9 cellular contexts compared by ENCODE assay signal in genomic region chrX:45851434-45851991, GRCh38.
DNase-seq lines count a peak whose midpoint lies in the region; ATAC-seq and TF ChIP-seq lines count a peak whose summit lies in the region.
"Had no signal": no experiment of that assay in that cellular context is flagged by ENCODE, and none has a peak within 500 bp of the region (broad histone marks: within the 10 kb centered on the region; RNA-seq: fewer than 3 reads in every experiment).

No MANE protein-coding gene starts in this region.

- H3K27me3 ChIP-seq in esophagus (ENCODE audit: control insufficient read depth in 1 of 2, insufficient read depth in 2 of 2, low read length in 2 of 2): no peaks in the 10 kb centered on the region
- no peaks in the 10 kb centered on the region for H3K27me3 ChIP-seq in neural progenitor cell
- no peaks in the 10 kb centered on the region for H3K27me3 ChIP-seq in thoracic aorta (replicated peaks; ENCODE audit: insufficient read depth)

- H3K27ac ChIP-seq in esophagus (ENCODE audit: low read depth in 2 of 2, low read length in 1 of 2) (peak overlapping the region; percentile 79 to 89), neural progenitor cell (no peak overlapping the region), thoracic aorta (no peak overlapping the region)

- H3K9me3 ChIP-seq in esophagus (ENCODE audit: control insufficient read depth in 2 of 2, insufficient read depth in 1 of 2, low read depth in 1 of 2, low read length in 1 of 2): no peaks in the 10 kb centered on the region
- H3K9me3 ChIP-seq in neural progenitor cell (ENCODE audit: low read depth): no peaks in the 10 kb centered on the region
- H3K9me3 ChIP-seq in thoracic aorta: no peaks in the 10 kb centered on the region

- no peak overlapping the region for H2AFZ ChIP-seq in neural progenitor cell (replicated peaks)

- H3K4me3 Mint-ChIP-seq in neural progenitor cell: peak overlapping the region; percentile 90

- no peaks in the 10 kb centered on the region for H4K20me1 ChIP-seq in neural progenitor cell (ENCODE audit: low read depth)

- TF ChIP-seq CTCF in neural progenitor cell (IDR thresholded peaks at IDR 0.05) (no peak), thoracic aorta (IDR thresholded peaks at IDR 0.05) (no peak)

- H3K4me2 ChIP-seq in neural progenitor cell: peak overlapping the region; percentile 74

- no peak overlapping the region for H3K27ac Mint-ChIP-seq in neural progenitor cell

- peaks cover 2% of the 10 kb centered on the region for H3K27me3 Mint-ChIP-seq in neural progenitor cell (ENCODE audit: insufficient read depth, low read depth)

- H3K36me3 ChIP-seq in esophagus (ENCODE audit: control insufficient read depth in 2 of 2, insufficient read depth in 2 of 2, low read length in 1 of 2): no peaks in the 10 kb centered on the region
- peaks cover 4% of the 10 kb centered on the region for H3K36me3 ChIP-seq in neural progenitor cell
- H3K36me3 ChIP-seq in thoracic aorta: no peaks in the 10 kb centered on the region

- peaks cover 19% of the 10 kb centered on the region for H3K9me3 Mint-ChIP-seq in neural progenitor cell

- H3K79me2 ChIP-seq in neural progenitor cell (ENCODE audit: low read depth): peaks cover 56% of the 10 kb centered on the region

- H3F3A ChIP-seq in neural progenitor cell (ENCODE audit: low read depth): peaks cover 15% of the 10 kb centered on the region

- ATAC-seq in thoracic aorta (ENCODE audit: insufficient number of reproducible peaks, low FRiP score, low read depth): no peak
- no peak for ATAC-seq in GM21367 (IDR thresholded peaks at IDR 0.05; ENCODE audit: unreplicated experiment)
- ATAC-seq: K562 had no signal

- peaks cover 6% of the 10 kb centered on the region for H3K36me3 Mint-ChIP-seq in neural progenitor cell

- DNase-seq in EH (ENCODE audit: low read depth) (peak; percentile 22), NCI-H146 treated with DMSO at 0.1 percent for 48 hours (lab: John Stamatoyannopoulos, UW; ENCODE audit: unreplicated experiment) (peak; percentile 57), neural progenitor cell (ENCODE audit: low spot score) (peak; percentile 76), thoracic aorta (ENCODE audit: low spot score) (no peak), NOMO-1 treated with DMSO at 0.1 percent for 48 hours (lab: John Stamatoyannopoulos, UW; ENCODE audit: unreplicated experiment) (no peak)
- peak; percentile 19 to 40 (median 22) for DNase-seq in activated CD8-positive, alpha-beta memory T cell treated with anti-CD3 and anti-CD28 coated beads for 48 hours (ENCODE audit: low read depth in 2 of 3, low spot score in 2 of 3)

- H3K4me1 ChIP-seq in esophagus (ENCODE audit: control insufficient read depth in 2 of 2, insufficient read depth in 2 of 2, low read length in 1 of 2) (no peaks in the 10 kb centered on the region), neural progenitor cell (peaks cover 28% of the 10 kb centered on the region), thoracic aorta (ENCODE audit: control insufficient read depth in 1 of 2, low read depth in 2 of 2) (no peaks in the 10 kb centered on the region)

- H3K9ac ChIP-seq in neural progenitor cell: no peak overlapping the region

- 1 to 27% methylated on average over 36 to 53 of the region's 53 CpGs for WGBS in esophagus, 2 donors

- peaks cover 17% of the 10 kb centered on the region for H3K4me1 Mint-ChIP-seq in neural progenitor cell

- peak overlapping the region; percentile 61 to 90 for H3K4me3 ChIP-seq in esophagus (ENCODE audit: low read depth in 1 of 2, low read length in 2 of 2)
- peak overlapping the region; percentile 85 for H3K4me3 ChIP-seq in neural progenitor cell
- H3K4me3 ChIP-seq in thoracic aorta: peak overlapping the region; percentile 75
- H3K4me3 ChIP-seq: K562 had no signal

Comparison
In these comparisons a context has a peak if more than half of its experiments do, and no peak if none do; other contexts are left out.
1. DNase-seq: peak in EH (single experiment), NCI-H146 treated with DMSO at 0.1 percent for 48 hours (single experiment), activated CD8-positive, alpha-beta memory T cell treated with anti-CD3 and anti-CD28 coated beads for 48 hours (3 of 3) and neural progenitor cell (single experiment); none in thoracic aorta (single experiment) and NOMO-1 treated with DMSO at 0.1 percent for 48 hours (single experiment).
2. H3K27ac ChIP-seq: peak in esophagus (2 of 2); none in neural progenitor cell (single experiment) and thoracic aorta (0 of 2).
3. Peak in every context shown above with its lines, with median percentiles within 50 percentile points of each other: H3K4me3 ChIP-seq.